8 cellular contexts compared by ENCODE assay signal in genomic region chr2:174729797-174730529, GRCh38. TPM values are rescaled to one million over a fixed set of nuclear protein-coding genes. Genes with fewer than 3 reads are reported as not detected.
DNase-seq lines count a peak whose midpoint lies in the region; ATAC-seq lines count a peak whose summit lies in the region.

No MANE protein-coding gene starts in this region.

- peaks cover 20% of the 10 kb centered on the region for H3K4me1 Mint-ChIP-seq in T-helper 17 cell
- peaks cover 21% of the 10 kb centered on the region for H3K4me1 Mint-ChIP-seq in stimulated activated naive CD8-positive, alpha-beta T cell treated with anti-CD3 and anti-CD28 coated beads, Interleukin-15, Interleukin-2, amounts not matched to agents 100 ng/mL and 50 ng/mL, for 24 hours (ENCODE audit: low read depth)

- H3K14ac ChIP-seq in mesenchymal stem cell (ENCODE audit: low read length in 2 of 2): peak overlapping the region in 1 of 2 experiments; percentile 38

- H3K4me2 ChIP-seq in mesenchymal stem cell (ENCODE audit: low read length, poor library complexity, severe bottlenecking): peak overlapping the region; percentile 41

- peaks cover 18 to 46% of the 10 kb centered on the region in 2 donors for H3K27me3 ChIP-seq in duodenal mucosa (ENCODE audit: control insufficient read depth in 1 of 2, insufficient read depth in 2 of 2, low read length in 2 of 2)
- peaks cover 54% of the 10 kb centered on the region in 2 experiments for H3K27me3 ChIP-seq in mesenchymal stem cell (ENCODE audit: control insufficient read depth in 1 of 2, insufficient read depth in 1 of 2, low read length in 2 of 2)

- H2BK12ac ChIP-seq in mesenchymal stem cell (ENCODE audit: low read length in 2 of 2): peak overlapping the region in 1 of 2 experiments; percentile 39

- H2BK15ac ChIP-seq in mesenchymal stem cell (ENCODE audit: low read depth, poor library complexity, severe bottlenecking): no peak overlapping the region

- H3K9ac ChIP-seq in duodenal mucosa (ENCODE audit: low read depth in 1 of 2, low read length in 2 of 2) (no peak overlapping the region), mesenchymal stem cell (ENCODE audit: low read length) (peak overlapping the region; percentile 24)

- H3K27me3 Mint-ChIP-seq in T-helper 17 cell: no peaks in the 10 kb centered on the region
- H3K27me3 Mint-ChIP-seq in stimulated activated naive CD8-positive, alpha-beta T cell treated with anti-CD3 and anti-CD28 coated beads, Interleukin-15, Interleukin-2, amounts not matched to agents 100 ng/mL and 50 ng/mL, for 24 hours: peaks cover 25% of the 10 kb centered on the region

- H3K36me3 Mint-ChIP-seq in T-helper 17 cell (ENCODE audit: low read depth): no peaks in the 10 kb centered on the region
- no peaks in the 10 kb centered on the region for H3K36me3 Mint-ChIP-seq in stimulated activated naive CD8-positive, alpha-beta T cell treated with anti-CD3 and anti-CD28 coated beads, Interleukin-15, Interleukin-2, amounts not matched to agents 100 ng/mL and 50 ng/mL, for 24 hours (ENCODE audit: low read depth)

- peak overlapping the region in 1 of 2 experiments; percentile 30 for H3K23ac ChIP-seq in mesenchymal stem cell (ENCODE audit: low read length in 2 of 2)

- H3K79me1 ChIP-seq in mesenchymal stem cell (replicated peaks; ENCODE audit: low read length, poor library complexity, severe bottlenecking): no peaks in the 10 kb centered on the region

- H3K4me1 ChIP-seq in duodenal mucosa (ENCODE audit: control insufficient read depth in 1 of 2, insufficient read depth in 2 of 2, low read length in 2 of 2) (peaks cover 0 to 6% of the 10 kb centered on the region in 2 donors), mesenchymal stem cell (ENCODE audit: control insufficient read depth, insufficient read depth, low read depth, low read length) (peaks cover 6% of the 10 kb centered on the region)

- peak overlapping the region; percentile 61 for H3K27ac Mint-ChIP-seq in T-helper 17 cell
- H3K27ac Mint-ChIP-seq in stimulated activated naive CD8-positive, alpha-beta T cell treated with anti-CD3 and anti-CD28 coated beads, Interleukin-15, Interleukin-2, amounts not matched to agents 100 ng/mL and 50 ng/mL, for 24 hours: peak overlapping the region; percentile 13

- H3K4me3 ChIP-seq in duodenal mucosa (ENCODE audit: low read depth in 1 of 2, low read length in 2 of 2): peak overlapping the region; percentile 53 to 54
- H3K4me3 ChIP-seq in mesenchymal stem cell (ENCODE audit: insufficient read depth in 1 of 2, low read depth in 1 of 2, low read length in 2 of 2): peak overlapping the region in 1 of 2 experiments; percentile 88

- H3K9me3 ChIP-seq in T-helper 17 cell (ENCODE audit: control insufficient read depth, low read length, poor library complexity, severe bottlenecking) (no peaks in the 10 kb centered on the region), duodenal mucosa (ENCODE audit: control insufficient read depth in 1 of 2, low read length in 2 of 2) (no peaks in the 10 kb centered on the region), mesenchymal stem cell (ENCODE audit: control insufficient read depth, low read length) (no peaks in the 10 kb centered on the region)

- no peak overlapping the region for H4K91ac ChIP-seq in mesenchymal stem cell (ENCODE audit: low read length)

- no peak overlapping the region for H3K4ac ChIP-seq in mesenchymal stem cell (ENCODE audit: low read depth in 1 of 2, low read length in 2 of 2)

- H2BK5ac ChIP-seq in mesenchymal stem cell (ENCODE audit: low read depth, low read length, poor library complexity, severe bottlenecking): no peak overlapping the region

- ATAC-seq in T-helper 17 cell (peak; percentile 85), HG03460 (IDR thresholded peaks at IDR 0.05; ENCODE audit: unreplicated experiment) (no peak), GM19395 (IDR thresholded peaks at IDR 0.05; ENCODE audit: unreplicated experiment) (no peak)

- H3K27ac ChIP-seq in duodenal mucosa (ENCODE audit: low read depth, low read length) (no peak overlapping the region), mesenchymal stem cell (ENCODE audit: low read length, poor library complexity, severe bottlenecking) (no peak overlapping the region)

- no peak overlapping the region for H2BK120ac ChIP-seq in mesenchymal stem cell (ENCODE audit: low read depth, low read length)

- H2AFZ ChIP-seq in mesenchymal stem cell (ENCODE audit: low read depth, low read length): peak overlapping the region; percentile 57

- H3K36me3 ChIP-seq in duodenal mucosa (ENCODE audit: control insufficient read depth in 1 of 2, insufficient read depth in 2 of 2, low read length in 2 of 2) (no peaks in the 10 kb centered on the region), mesenchymal stem cell (ENCODE audit: control insufficient read depth in 1 of 2, insufficient read depth in 2 of 2, low read depth in 1 of 2, low read length in 2 of 2) (no peaks in the 10 kb centered on the region)

- DNase-seq in DMS53 (lab: John Stamatoyannopoulos, UW): peak; percentile 83
- peak in 2 of 3 donors; percentile 17 to 28 for DNase-seq in T-helper 17 cell
- peak; percentile 15 for DNase-seq in mesenchymal stem cell
- DNase-seq in NCI-H1694 (lab: John Stamatoyannopoulos, UW): no peak

- peak overlapping the region in 1 of 2 experiments; percentile 77 for H3K18ac ChIP-seq in mesenchymal stem cell (ENCODE audit: low read depth in 1 of 2, low read length in 2 of 2)

- H2AK5ac ChIP-seq in mesenchymal stem cell (ENCODE audit: low read length, severe bottlenecking): no peak overlapping the region

- 43% methylated on average over 55 of the region's 56 CpGs for whole genome bisulfite sequencing in mesenchymal stem cell

- no peak overlapping the region for H4K8ac ChIP-seq in mesenchymal stem cell (ENCODE audit: low read length)

- H3K4me3 Mint-ChIP-seq in T-helper 17 cell: peak overlapping the region; percentile 94
- peak overlapping the region; percentile 78 for H3K4me3 Mint-ChIP-seq in stimulated activated naive CD8-positive, alpha-beta T cell treated with anti-CD3 and anti-CD28 coated beads, Interleukin-15, Interleukin-2, amounts not matched to agents 100 ng/mL and 50 ng/mL, for 24 hours

- no peaks in the 10 kb centered on the region for H3K9me3 Mint-ChIP-seq in stimulated activated naive CD8-positive, alpha-beta T cell treated with anti-CD3 and anti-CD28 coated beads, Interleukin-15, Interleukin-2, amounts not matched to agents 100 ng/mL and 50 ng/mL, for 24 hours

RNA-seq across cellular contexts. Expression of gene CHRNA1, which starts 34.3 kb away (rescaled TPM):
- under 1 TPM; 0.63 to 0.94 TPM for total RNA-seq in T-helper 17 cell
- polyA plus RNA-seq in mesenchymal stem cell (2013, experiment 1 of 2): 6.4 TPM
- polyA plus RNA-seq in mesenchymal stem cell (2013, experiment 2 of 2): 6.1 TPM
